1 cellular context compared by ENCODE assay signal in the genomic region with DNA sequence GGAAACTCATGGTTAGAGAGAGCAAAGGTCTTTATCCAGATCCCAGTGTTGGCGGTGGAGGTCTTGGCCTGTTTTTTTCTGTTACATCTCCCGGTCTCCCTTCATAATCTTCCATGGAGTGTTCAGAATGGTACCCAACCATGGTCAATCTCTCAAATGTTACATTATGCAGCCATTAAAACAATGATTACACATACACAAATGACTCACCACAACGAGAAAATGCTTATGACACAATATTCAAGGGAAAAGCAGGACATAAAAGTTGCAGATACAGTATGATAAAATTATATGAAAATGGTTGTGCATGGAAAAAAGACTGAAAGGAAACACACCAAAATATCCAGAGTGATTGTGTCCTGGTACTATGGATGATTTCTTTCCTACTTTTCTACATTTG.
TF ChIP-seq lines count a peak whose summit lies in the region.

No MANE protein-coding gene starts in this region.

TF ChIP-seq in H1, 55 proteins besides CTCF, POLR2A, EP300 and RAD21:
- TF ChIP-seq SP2 (IDR thresholded peaks at IDR 0.05; ENCODE audit: low read length), result no peak
- no peak for TF ChIP-seq TAF7 (optimal IDR thresholded peaks at IDR 0.05; ENCODE audit: borderline replicate concordance, low read depth, low read length)
- TF ChIP-seq POLR2AphosphoS5 (IDR thresholded peaks at IDR 0.05; ENCODE audit: low read depth, low read length), result no peak
- TF ChIP-seq, protein P1, sequence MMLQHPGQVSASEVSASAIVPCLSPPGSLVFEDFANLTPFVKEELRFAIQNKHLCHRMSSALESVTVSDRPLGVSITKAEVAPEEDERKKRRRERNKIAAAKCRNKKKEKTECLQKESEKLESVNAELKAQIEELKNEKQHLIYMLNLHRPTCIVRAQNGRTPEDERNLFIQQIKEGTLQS (IDR thresholded peaks at IDR 0.05; ENCODE audit: insufficient read depth, low read depth, low read length), result no peak
- TF ChIP-seq SRF (IDR thresholded peaks at IDR 0.05; ENCODE audit: low read depth, low read length), result no peak
- no peak for TF ChIP-seq KDM1A (IDR thresholded peaks at IDR 0.05; ENCODE audit: borderline replicate concordance, low read length)
- TF ChIP-seq SIRT6 (IDR thresholded peaks at IDR 0.05; ENCODE audit: low read length), result no peak
- TF ChIP-seq EGR1 (IDR thresholded peaks at IDR 0.05; ENCODE audit: borderline replicate concordance, low read depth, low read length), result no peak
- TF ChIP-seq PHF8 (conservative IDR thresholded peaks at IDR 0.05; ENCODE audit: low read depth, low read length), result no peak
- no peak for TF ChIP-seq CEBPB (IDR thresholded peaks at IDR 0.05; ENCODE audit: low read depth, low read length)
